13 cellular contexts compared by ENCODE assay signal in the genomic region with DNA sequence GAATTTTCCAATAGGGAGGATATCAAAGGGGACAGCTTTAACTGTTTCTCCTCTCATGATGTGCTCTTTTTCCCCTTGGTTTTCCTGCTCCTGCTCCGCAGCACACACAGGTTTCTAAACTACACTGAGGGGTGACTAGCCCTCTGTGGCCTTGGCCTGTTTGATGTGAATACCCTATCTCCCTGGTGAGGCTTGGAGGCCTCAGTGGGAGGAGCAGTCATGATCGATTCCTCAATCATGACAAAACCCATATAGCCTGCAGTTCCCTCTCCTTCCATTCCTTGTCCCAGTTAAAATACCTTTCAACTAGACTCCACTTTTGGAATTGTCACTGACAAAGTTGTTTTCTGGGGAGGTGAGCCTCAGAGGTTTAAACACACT. TPM values are rescaled to one million over a fixed set of nuclear protein-coding genes. Genes with fewer than 3 reads are reported as not detected.
DNase-seq lines count a peak whose midpoint lies in the region; ATAC-seq and TF ChIP-seq lines count a peak whose summit lies in the region.
"Had no signal": no experiment of that assay in that cellular context is flagged by ENCODE, and none has a peak within 500 bp of the region (broad histone marks: within the 10 kb centered on the region; RNA-seq: fewer than 3 reads in every experiment).

No MANE protein-coding gene starts in this region.

- no peaks in the 10 kb centered on the region for H3K9me2 ChIP-seq in MM.1S (replicated peaks; ENCODE audit: insufficient read depth, low read length)

- BruUV-seq in Caco-2 (replicated peaks; lab: Mats Ljungman, UMichigan) = no TSS peak

- peak overlapping the region; percentile 49; the same call in 1 of the 2 replicates for H3K9ac ChIP-seq in MM.1S (ENCODE audit: low read length)
- no peak overlapping the region for H3K9ac ChIP-seq in colonic mucosa (ENCODE audit: low read depth in 2 of 2, low read length in 2 of 2)
- H3K9ac ChIP-seq: parathyroid adenoma had no signal

- DNase-seq in activated CD4-positive, alpha-beta T cell treated with anti-CD3 and anti-CD28 coated beads, Interleukin-2, amount 10 ng/mL, durations not matched to agents 7 days and 5 days = no peak
- no peak for DNase-seq in activated CD4-positive, alpha-beta T cell treated with anti-CD3 and anti-CD28 coated beads, Interleukin-2, amount 50 U/mL, for 48 hours
- DNase-seq in MM.1S = no peak
- no peak for DNase-seq in colonic mucosa
- no peak for DNase-seq in osteocyte (ENCODE audit: extremely low spot score, unreplicated experiment)
- DNase-seq in NCI-H2029 (lab: John Stamatoyannopoulos, UW) = no peak
- no peak for DNase-seq in Caco-2
- DNase-seq: central memory CD4-positive, alpha-beta T cell; hippocampal formation had no signal

- H3K4me1 ChIP-seq in MM.1S (ENCODE audit: low read length) (peaks cover 64% of the 10 kb centered on the region), colonic mucosa (peaks cover 4% of the 10 kb centered on the region), Caco-2 (peaks cover 15% of the 10 kb centered on the region)
- H3K4me1 ChIP-seq: parathyroid adenoma had no signal

- no peaks in the 10 kb centered on the region for H3K79me2 ChIP-seq in MM.1S (ENCODE audit: low read length)
- H3K79me2 ChIP-seq: parathyroid adenoma had no signal

- no peak overlapping the region for H3K4me3 ChIP-seq in MM.1S (ENCODE audit: low read length)
- H3K4me3 ChIP-seq in colonic mucosa = no peak overlapping the region
- H3K4me3 ChIP-seq in Caco-2 (ENCODE audit: low read depth, low read length) = no peak overlapping the region
- H3K4me3 ChIP-seq: lung, SJSA1 had no signal

- H3K4me1 Mint-ChIP-seq in activated CD4-positive, alpha-beta T cell treated with anti-CD3 and anti-CD28 coated beads, Interleukin-2, amount 10 ng/mL, durations not matched to agents 7 days and 5 days = peaks cover 76% of the 10 kb centered on the region
- H3K4me1 Mint-ChIP-seq in osteocyte (ENCODE audit: unreplicated experiment) (peaks cover 42% of the 10 kb centered on the region), Caco-2 (ENCODE audit: low read depth, unreplicated experiment) (peaks cover 22% of the 10 kb centered on the region)

- no peaks in the 10 kb centered on the region for H3K36me3 Mint-ChIP-seq in activated CD4-positive, alpha-beta T cell treated with anti-CD3 and anti-CD28 coated beads, Interleukin-2, amount 10 ng/mL, durations not matched to agents 7 days and 5 days (ENCODE audit: low read depth)
- H3K36me3 Mint-ChIP-seq in osteocyte (ENCODE audit: unreplicated experiment) (no peaks in the 10 kb centered on the region), Caco-2 (ENCODE audit: insufficient read depth, unreplicated experiment) (peaks cover 6% of the 10 kb centered on the region)

- H3K36me3 ChIP-seq in MM.1S (replicated peaks; ENCODE audit: insufficient read depth, low read length) = no peaks in the 10 kb centered on the region
- H3K36me3 ChIP-seq in colonic mucosa = no peaks in the 10 kb centered on the region
- H3K36me3 ChIP-seq in Caco-2 (ENCODE audit: control insufficient read depth, insufficient read depth, low read length) = no peaks in the 10 kb centered on the region
- H3K36me3 ChIP-seq: SJSA1 had no signal

- peak overlapping the region; percentile 95 for H3K27ac Mint-ChIP-seq in activated CD4-positive, alpha-beta T cell treated with anti-CD3 and anti-CD28 coated beads, Interleukin-2, amount 10 ng/mL, durations not matched to agents 7 days and 5 days
- peak overlapping the region; percentile 41 for H3K27ac Mint-ChIP-seq in osteocyte (ENCODE audit: unreplicated experiment)
- H3K27ac Mint-ChIP-seq in Caco-2 (ENCODE audit: unreplicated experiment) = no peak overlapping the region

- no peaks in the 10 kb centered on the region for H3K27me3 ChIP-seq in MM.1S (replicated peaks; ENCODE audit: insufficient read depth, low read length)
- no peaks in the 10 kb centered on the region for H3K27me3 ChIP-seq in colonic mucosa
- H3K27me3 ChIP-seq in Caco-2 (replicated peaks; ENCODE audit: control insufficient read depth, insufficient read depth, low read length) = no peaks in the 10 kb centered on the region
- H3K27me3 ChIP-seq: SJSA1 had no signal

- intact Hi-C loops in colonic mucosa (cut with DNase I) (no loop called here), Caco-2 (cut with micrococcal nuclease; ENCODE audit: unreplicated experiment) (no loop called here)

- 0 out of 2 replicates have a peak overlapping the region, but pooled peaks have one; percentile 14 for H2AFZ ChIP-seq in MM.1S (ENCODE audit: low read length)
- H2AFZ ChIP-seq: parathyroid adenoma had no signal

- no peaks in the 10 kb centered on the region for H3K9me3 Mint-ChIP-seq in activated CD4-positive, alpha-beta T cell treated with anti-CD3 and anti-CD28 coated beads, Interleukin-2, amount 10 ng/mL, durations not matched to agents 7 days and 5 days
- no peaks in the 10 kb centered on the region for H3K9me3 Mint-ChIP-seq in osteocyte (ENCODE audit: unreplicated experiment)
- no peaks in the 10 kb centered on the region for H3K9me3 Mint-ChIP-seq in Caco-2 (ENCODE audit: unreplicated experiment)

- POLR2A ChIA-PET in activated CD4-positive, alpha-beta T cell treated with anti-CD3 and anti-CD28 coated beads, Interleukin-2, amount 10 ng/mL, durations not matched to agents 7 days and 5 days (lab: Charles Lee) = no interaction called here
- POLR2A ChIA-PET in Caco-2 (lab: Charles Lee) = no interaction called here

- H4K20me1 ChIP-seq in MM.1S (ENCODE audit: insufficient read depth, low read length) = no peaks in the 10 kb centered on the region

- no peak for TF ChIP-seq CTCF in MM.1S (IDR thresholded peaks at IDR 0.05; ENCODE audit: low read length)
- TF ChIP-seq CTCF in colonic mucosa (IDR thresholded peaks at IDR 0.05) = no peak
- no peak for TF ChIP-seq CTCF in osteocyte (IDR thresholded peaks at IDR 0.05)
- no peak for TF ChIP-seq CTCF in Caco-2 (IDR thresholded peaks at IDR 0.05; ENCODE audit: insufficient read depth in 1 of 2, low read depth in 1 of 2, low read length in 1 of 2, severe bottlenecking in 1 of 2, unreplicated experiment in 1 of 2)

- H3K9me3 ChIP-seq in MM.1S (replicated peaks; ENCODE audit: insufficient read depth, low read length) (no peaks in the 10 kb centered on the region), colonic mucosa (no peaks in the 10 kb centered on the region), Caco-2 (no peaks in the 10 kb centered on the region)
- H3K9me3 ChIP-seq: SJSA1 had no signal

- H3K27me3 Mint-ChIP-seq in activated CD4-positive, alpha-beta T cell treated with anti-CD3 and anti-CD28 coated beads, Interleukin-2, amount 10 ng/mL, durations not matched to agents 7 days and 5 days = no peaks in the 10 kb centered on the region
- H3K27me3 Mint-ChIP-seq in osteocyte (ENCODE audit: unreplicated experiment) (no peaks in the 10 kb centered on the region), Caco-2 (ENCODE audit: insufficient read depth, unreplicated experiment) (no peaks in the 10 kb centered on the region)

- no peak overlapping the region for H3K4me3 Mint-ChIP-seq in activated CD4-positive, alpha-beta T cell treated with anti-CD3 and anti-CD28 coated beads, Interleukin-2, amount 10 ng/mL, durations not matched to agents 7 days and 5 days
- no peak overlapping the region for H3K4me3 Mint-ChIP-seq in osteocyte (ENCODE audit: unreplicated experiment)
- H3K4me3 Mint-ChIP-seq in Caco-2 (ENCODE audit: unreplicated experiment) = no peak overlapping the region

- H3F3A ChIP-seq in MM.1S (ENCODE audit: insufficient read depth, low read length) = peaks cover 44% of the 10 kb centered on the region

- H3K4me2 ChIP-seq in MM.1S (ENCODE audit: low read depth, low read length) = peak overlapping the region; percentile 59; the same call in 1 of the 2 replicates

- H3K27ac ChIP-seq in MM.1S (ENCODE audit: low read length) (peak overlapping the region; percentile 94), colonic mucosa (peak overlapping the region; percentile 41)
- H3K27ac ChIP-seq: parathyroid adenoma had no signal

- no peak for ATAC-seq in GM19463 (IDR thresholded peaks at IDR 0.05; ENCODE audit: unreplicated experiment)

- CTCF ChIA-PET in activated CD4-positive, alpha-beta T cell treated with anti-CD3 and anti-CD28 coated beads, Interleukin-2, amount 10 ng/mL, durations not matched to agents 7 days and 5 days (lab: Charles Lee) = interaction anchor here (1.0 to 1.5 kb wide), 4 partner anchors 12 to 24 kb away, joined by 3 to 6 read pairs (median 3); a partner anchor contains a TSS
- CTCF ChIA-PET in Caco-2 (lab: Charles Lee) = interaction anchor here (0.6 kb wide), 1 partner anchor 203 kb away, joined by 3 read pairs; no protein-coding TSS in a partner anchor

RNA-seq across cellular contexts. Expression of a gene that starts 24.0 kb away (rescaled TPM):
- total RNA-seq in activated CD4-positive, alpha-beta T cell treated with anti-CD3 and anti-CD28 coated beads, Interleukin-2, amount 10 ng/mL, durations not matched to agents 7 days and 5 days = 10 to 100 TPM; 62.7 to 70.8 TPM
- total RNA-seq in colonic mucosa (10 to 100 TPM; 57.6 to 74.2 TPM), osteocyte (41.2 and 45.9 TPM in 2 replicates), Caco-2 (2022) (54.2 and 58.6 TPM in 2 replicates)
